In the genomic region with DNA sequence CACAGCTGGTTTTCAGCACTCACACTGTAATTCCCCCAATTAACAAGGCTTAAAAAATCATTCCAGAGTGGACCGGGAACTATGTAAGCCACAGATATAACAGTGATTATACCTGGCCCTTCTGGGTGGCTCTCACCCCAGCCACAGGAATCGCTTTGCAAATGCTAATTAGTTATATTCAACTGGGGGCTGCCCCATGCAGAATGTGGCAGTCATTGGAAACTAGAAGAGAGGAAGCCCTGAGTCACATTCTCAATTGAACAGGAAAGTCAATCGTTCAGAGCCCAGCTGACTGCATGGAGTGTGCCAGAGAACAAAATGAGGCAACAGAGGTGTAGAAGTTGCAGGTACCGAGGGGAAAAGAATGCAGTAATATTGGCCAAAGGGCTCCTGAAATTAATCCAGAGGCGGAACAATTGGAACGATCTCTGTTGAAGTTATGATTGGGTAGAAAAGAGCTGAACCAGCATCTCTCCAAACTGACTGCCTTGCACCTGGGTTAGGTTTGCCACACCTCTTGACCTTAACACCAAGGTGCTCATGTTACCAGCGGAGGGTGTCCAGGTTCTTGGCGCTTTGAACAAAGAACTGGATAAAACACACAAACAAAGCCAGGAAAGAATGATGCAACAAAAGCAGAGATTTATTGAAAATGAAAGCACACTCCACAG, we compare ENCODE assay signal across 14 cellular contexts.
DNase-seq lines count a peak whose midpoint lies in the region; ATAC-seq and TF ChIP-seq lines count a peak whose summit lies in the region.
"Had no signal": no experiment of that assay in that cellular context is flagged by ENCODE, and none has a peak within 500 bp of the region (broad histone marks: within the 10 kb centered on the region; RNA-seq: fewer than 3 reads in every experiment).

No MANE protein-coding gene starts in this region.

- H3K79me1 ChIP-seq in IMR-90 (ENCODE audit: low read depth in 1 of 2, low read length in 2 of 2): no peaks in the 10 kb centered on the region

- H3K9me3 ChIP-seq in IMR-90 (ENCODE audit: control insufficient read depth, insufficient read depth, low read length): peaks cover 8% of the 10 kb centered on the region
- no peaks in the 10 kb centered on the region for H3K9me3 ChIP-seq in iPS-18a (ENCODE audit: control insufficient read depth, low read depth, low read length)
- H3K9me3 ChIP-seq: Peyer's patch had no signal

- no peak overlapping the region for H2AK9ac ChIP-seq in IMR-90 (replicated peaks; ENCODE audit: low read depth, low read length, poor library complexity)

- no peak overlapping the region for H3K14ac ChIP-seq in IMR-90 (replicated peaks; ENCODE audit: low read depth, low read length)

- CTCF ChIA-PET in IMR-90 (lab: Yijun Ruan, JAX): no interaction called here

- no peak overlapping the region for H2BK5ac ChIP-seq in IMR-90 (ENCODE audit: low read depth, low read length, poor library complexity, severe bottlenecking)

- DNase-seq in A172 (ENCODE audit: low spot score) (peak; percentile 59), IMR-90 (no peak), NCI-H510A (lab: John Stamatoyannopoulos, UW) (peak; percentile 48), germinal center (ENCODE audit: low spot score) (no peak), erythroblast (lab: John Stamatoyannopoulos, UW) (no peak)
- DNase-seq: activated gamma-delta T cell treated with Interleukin-2 at 50 U/mL for 16 hours, brain microvascular endothelial cell, naive B cell, Peyer's patch, retina had no signal

- H4K20me1 ChIP-seq in IMR-90 (ENCODE audit: insufficient read depth, low read length): no peaks in the 10 kb centered on the region

- H4K8ac ChIP-seq in IMR-90 (ENCODE audit: low read depth in 2 of 2, low read length in 2 of 2): no peak overlapping the region

- TF ChIP-seq POLR2A in IMR-90 (IDR thresholded peaks at IDR 0.05; ENCODE audit: low read depth, low read length): no peak
- no peak for TF ChIP-seq POLR2A in erythroblast (IDR thresholded peaks at IDR 0.05; ENCODE audit: low read length)

- WGBS in IMR-90 (ENCODE audit: extremely low coverage in 2 of 2, insufficient read length in 1 of 2), 2 experiments: 70% methylated on average over 5 of the region's 8 CpGs; no CpG with 5 or more reads in 1 of the 2 experiments

- 0 out of 2 replicates have a peak overlapping the region, but pooled peaks have one; percentile 8 for H2BK120ac ChIP-seq in IMR-90 (ENCODE audit: low read depth, low read length)

- H3K4me1 ChIP-seq in IMR-90 (ENCODE audit: control insufficient read depth, insufficient read depth, low read length) (peaks cover 4% of the 10 kb centered on the region; the same call in 1 of the 2 replicates), iPS-18a (ENCODE audit: control insufficient read depth, low read depth, low read length) (peaks cover 16% of the 10 kb centered on the region)
- H3K4me1 ChIP-seq: Peyer's patch had no signal

- no peaks in the 10 kb centered on the region for H3K27me3 ChIP-seq in IMR-90 (ENCODE audit: control insufficient read depth, insufficient read depth, low read length)
- no peaks in the 10 kb centered on the region for H3K27me3 ChIP-seq in iPS-18a (ENCODE audit: control insufficient read depth, insufficient read depth, low read length)
- H3K27me3 ChIP-seq: brain microvascular endothelial cell, Peyer's patch had no signal

- H3K9me1 ChIP-seq in IMR-90 (ENCODE audit: insufficient read depth, low read length): 0 out of 2 replicates have a peak, but pooled peaks cover 3% of the 10 kb centered on the region

- dilution Hi-C loops in IMR-90 (cut with HindIII; ENCODE audit: low sequenced_read_pairs, unreplicated experiment): no loop called here

- H3K18ac ChIP-seq in IMR-90 (ENCODE audit: low read depth, low read length): no peak overlapping the region

- no peaks in the 10 kb centered on the region for H3K36me3 ChIP-seq in IMR-90 (ENCODE audit: control insufficient read depth, insufficient read depth, low read length)
- no peaks in the 10 kb centered on the region for H3K36me3 ChIP-seq in iPS-18a (ENCODE audit: control insufficient read depth, low read depth, low read length)
- H3K36me3 ChIP-seq: brain microvascular endothelial cell, Peyer's patch had no signal

- H2AK5ac ChIP-seq in IMR-90 (ENCODE audit: low read depth, low read length): no peak overlapping the region

- no peak overlapping the region for H3K23ac ChIP-seq in IMR-90 (ENCODE audit: low read depth, low read length)

- H4K5ac ChIP-seq in IMR-90 (ENCODE audit: low read depth, low read length): no peak overlapping the region

- BruUV-seq in IMR-90 (replicated peaks; lab: Mats Ljungman, UMichigan): no TSS peak

- no peak overlapping the region for H4K91ac ChIP-seq in IMR-90 (ENCODE audit: insufficient read depth, low read depth, low read length)

- no peak overlapping the region for H2BK20ac ChIP-seq in IMR-90 (ENCODE audit: low read depth, low read length)

- H3K4me3 ChIP-seq in IMR-90 (ENCODE audit: insufficient read depth, low read depth, low read length) (no peak overlapping the region), iPS-18a (ENCODE audit: low read length) (no peak overlapping the region)

- ATAC-seq in IMR-90 (ENCODE audit: low read depth) (no peak), GM19324 (IDR thresholded peaks at IDR 0.05; ENCODE audit: low FRiP score, unreplicated experiment) (no peak), HG03565 (IDR thresholded peaks at IDR 0.05; ENCODE audit: unreplicated experiment) (no peak)

- no peak for TF ChIP-seq RAD21 in IMR-90 (IDR thresholded peaks at IDR 0.05; ENCODE audit: low read length)

- H3K4me2 ChIP-seq in IMR-90 (ENCODE audit: low read depth, low read length): no peak overlapping the region
- H3K4me2 ChIP-seq: KMS-11 had no signal

- H3K27ac ChIP-seq in IMR-90 (ENCODE audit: insufficient read depth, low read length) (no peak overlapping the region), iPS-18a (ENCODE audit: low read length) (no peak overlapping the region)
- H3K27ac ChIP-seq: brain microvascular endothelial cell, KMS-11, Peyer's patch had no signal

- no peak overlapping the region for H3K4ac ChIP-seq in IMR-90 (ENCODE audit: low read depth, low read length)

- H3K56ac ChIP-seq in IMR-90 (ENCODE audit: extremely low read depth, insufficient read depth, low read length): no peak overlapping the region

- H3K9ac ChIP-seq in IMR-90 (ENCODE audit: low read depth, low read length) (no peak overlapping the region), iPS-18a (ENCODE audit: low read length) (peak overlapping the region; percentile 1)
- H3K9ac ChIP-seq: KMS-11 had no signal

- POLR2A ChIA-PET in IMR-90 (lab: Charles Lee; ENCODE audit: unreplicated experiment): no interaction called here

- H2AFZ ChIP-seq in IMR-90 (replicated peaks; ENCODE audit: low read length, poor library complexity): no peak overlapping the region

- intact Hi-C loops in IMR-90 (cut with micrococcal nuclease): no loop called here

- TF ChIP-seq CTCF in IMR-90 (conservative IDR thresholded peaks at IDR 0.05; ENCODE audit: low read depth, low read length): no peak

- H2BK15ac ChIP-seq in IMR-90 (ENCODE audit: low read depth, low read length): no peak overlapping the region

- in situ Hi-C loops in IMR-90 (cut with MboI; ENCODE audit: low sequenced_read_pairs): no loop called here

TF ChIP-seq in IMR-90, 13 proteins besides CTCF, POLR2A, EP300 and RAD21:
- no peak for TF ChIP-seq USF2 (IDR thresholded peaks at IDR 0.05; ENCODE audit: low read depth, low read length)
- no peak for TF ChIP-seq CEBPB (IDR thresholded peaks at IDR 0.05; ENCODE audit: low read depth, low read length)
- no peak for TF ChIP-seq ELK1 (IDR thresholded peaks at IDR 0.05; ENCODE audit: borderline replicate concordance, low read depth, low read length)
- TF ChIP-seq FOS (IDR thresholded peaks at IDR 0.05; ENCODE audit: low read depth, low read length): no peak
- TF ChIP-seq BHLHE40 (IDR thresholded peaks at IDR 0.05; ENCODE audit: low read depth, low read length): no peak
- TF ChIP-seq RCOR1 (IDR thresholded peaks at IDR 0.05; ENCODE audit: insufficient replicate concordance, low read length): no peak
- TF ChIP-seq RFX5 (IDR thresholded peaks at IDR 0.05; ENCODE audit: low read depth, low read length): no peak
- no peak for TF ChIP-seq MXI1 (IDR thresholded peaks at IDR 0.05; ENCODE audit: borderline replicate concordance, low read depth, low read length)
- TF ChIP-seq CHD1 (IDR thresholded peaks at IDR 0.05; ENCODE audit: low read depth, low read length): no peak
- no peak for TF ChIP-seq SMC3 (IDR thresholded peaks at IDR 0.05; ENCODE audit: low read depth, low read length)
- no peak for TF ChIP-seq NFE2L2 (IDR thresholded peaks at IDR 0.05; ENCODE audit: low read depth, low read length)
- TF ChIP-seq MAZ (IDR thresholded peaks at IDR 0.05; ENCODE audit: borderline replicate concordance, low read depth, low read length): no peak
- TF ChIP-seq MAFK (IDR thresholded peaks at IDR 0.05; ENCODE audit: low read depth, low read length): no peak
TF ChIP-seq in IMR-90: peak in this region for 0.

Comparison
In these comparisons a context has a peak if more than half of its experiments do, and no peak if none do; other contexts are left out.
1. DNase-seq: peak in A172 (single experiment) and NCI-H510A (single experiment); none in IMR-90 (single experiment), germinal center (single experiment) and erythroblast (0 of 2).